In the genomic region with DNA sequence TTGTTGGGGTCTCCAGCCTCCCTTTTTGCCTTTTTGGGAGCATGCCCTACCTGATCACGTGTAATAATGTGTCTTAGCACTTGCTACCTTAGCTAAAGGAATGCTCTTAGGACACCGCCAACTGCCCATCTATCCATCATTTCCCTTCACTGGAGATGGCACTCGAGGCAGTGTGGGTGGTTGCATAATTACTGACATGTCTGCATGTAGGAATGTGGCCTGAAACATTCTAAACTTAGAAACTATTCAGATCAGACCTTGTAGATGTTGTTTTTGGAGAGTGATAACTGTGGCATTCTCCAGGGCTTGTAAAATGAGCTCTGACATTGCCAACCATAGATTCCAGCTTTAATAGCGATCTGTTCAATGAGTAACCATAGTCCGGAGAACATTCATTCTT, we compare ENCODE assay signal across 14 cellular contexts.
DNase-seq lines count a peak whose midpoint lies in the region; TF ChIP-seq lines count a peak whose summit lies in the region.
"Had no signal": no experiment of that assay in that cellular context is flagged by ENCODE, and none has a peak within 500 bp of the region (broad histone marks: within the 10 kb centered on the region; RNA-seq: fewer than 3 reads in every experiment).

No MANE protein-coding gene starts in this region.

- no peaks in the 10 kb centered on the region for H4K20me1 ChIP-seq in H9 (ENCODE audit: control insufficient read depth, insufficient read depth, insufficient read length)

- H2AFZ ChIP-seq in H9 (ENCODE audit: low read length): no peak overlapping the region

- no peak overlapping the region for H3K4me3 Mint-ChIP-seq in H9
- H3K4me3 Mint-ChIP-seq: activated B cell treated with CpG ODN at 0.5 μM for 24 hours, naive B cell had no signal

- no peak overlapping the region for H4K5ac ChIP-seq in H9 (ENCODE audit: insufficient read length, low read depth, low read length)

- no peak overlapping the region for H3T11ph ChIP-seq in H9 (ENCODE audit: low read length)

- no peaks in the 10 kb centered on the region for H3K36me3 Mint-ChIP-seq in H9 (ENCODE audit: insufficient read depth in 1 of 3, low read depth in 3 of 3)
- H3K36me3 Mint-ChIP-seq: naive B cell had no signal

- H3K27me3 Mint-ChIP-seq in H9 (ENCODE audit: low read depth): no peaks in the 10 kb centered on the region; the same call in 1 of the 2 replicates
- H3K27me3 Mint-ChIP-seq: activated B cell treated with CpG ODN at 0.5 μM for 24 hours, naive B cell had no signal

- H3K9ac ChIP-seq in H9 (ENCODE audit: extremely low read depth, insufficient read length, low read length): no peak overlapping the region
- no peak overlapping the region for H3K9ac ChIP-seq in iPS-18a (ENCODE audit: low read length)

- H3K36me3 ChIP-seq in iPS-18a (ENCODE audit: control insufficient read depth, low read depth, low read length): no peaks in the 10 kb centered on the region
- H3K36me3 ChIP-seq: tibial artery had no signal

- no peaks in the 10 kb centered on the region for H3K27me3 ChIP-seq in H9 (ENCODE audit: insufficient read depth, low read length)
- H3K27me3 ChIP-seq in iPS-18a (ENCODE audit: control insufficient read depth, insufficient read depth, low read length): no peaks in the 10 kb centered on the region
- H3K27me3 ChIP-seq: tibial artery had no signal

- H2BK20ac ChIP-seq in H9 (ENCODE audit: low read depth, low read length, poor library complexity, severe bottlenecking): no peak overlapping the region

- H3K18ac ChIP-seq in H9 (ENCODE audit: insufficient read length, low read depth, low read length): no peak overlapping the region

- H3K4me1 ChIP-seq in H9 (ENCODE audit: insufficient read depth, low read length) (peaks cover 13% of the 10 kb centered on the region; the same call in 1 of the 2 replicates), iPS-18a (ENCODE audit: control insufficient read depth, low read depth, low read length) (peaks cover 38% of the 10 kb centered on the region)

- no peak overlapping the region for H3K23ac ChIP-seq in H9 (ENCODE audit: insufficient read length, low read depth, low read length)

- peak overlapping the region; percentile 22 for H3K4me3 ChIP-seq in iPS-18a (ENCODE audit: low read length)
- H3K4me3 ChIP-seq: GM12878, smooth muscle cell, tibial artery had no signal

- H2BK120ac ChIP-seq in H9 (ENCODE audit: low read depth, low read length, poor library complexity, severe bottlenecking): no peak overlapping the region

- H2AK5ac ChIP-seq in H9 (ENCODE audit: insufficient read length, low read length): no peak overlapping the region

- no peaks in the 10 kb centered on the region for H3K79me2 ChIP-seq in H9 (ENCODE audit: insufficient read depth, low read length)

- peak overlapping the region in 1 of 3 experiments; percentile 52; a peak in 1 of 7 replicates for H3K27ac Mint-ChIP-seq in H9
- H3K27ac Mint-ChIP-seq: activated B cell treated with CpG ODN at 0.5 μM for 24 hours, naive B cell had no signal

- no peak overlapping the region for H4K91ac ChIP-seq in H9 (ENCODE audit: insufficient read length, low read depth, low read length)

- no peaks in the 10 kb centered on the region for H3K23me2 ChIP-seq in H9 (ENCODE audit: insufficient read length, low read depth, low read length, poor library complexity, severe bottlenecking)

- TF ChIP-seq CTCF in H9 (conservative IDR thresholded peaks at IDR 0.05): no peak

- H3K9me3 ChIP-seq in H9 (ENCODE audit: control insufficient read depth, low read depth, low read length) (no peaks in the 10 kb centered on the region), iPS-18a (ENCODE audit: control insufficient read depth, low read depth, low read length) (no peaks in the 10 kb centered on the region)
- H3K9me3 ChIP-seq: tibial artery had no signal

- no CpG with 5 or more reads among the region's 5 CpGs for WGBS in H9 (ENCODE audit: extremely low coverage, insufficient read length, low lambda C conversion rate)

- no peak overlapping the region for H4K8ac ChIP-seq in H9 (replicated peaks; ENCODE audit: insufficient read length, low read depth, low read length)

- DNase-seq in H9 (no peak), astrocyte of the hippocampus (ENCODE audit: low read depth, low spot score) (peak; percentile 85), stromal cell of bone marrow (ENCODE audit: low read depth) (peak; percentile 58), C1 segment of cervical spinal cord (lab: John Stamatoyannopoulos, UW) (no peak)
- no peak for DNase-seq in activated effector memory CD4-positive, alpha-beta T cell treated with anti-CD3 and anti-CD28 coated beads, Interleukin-2, amount 50 U/mL, for 16 hours
- no peak for DNase-seq in activated CD8-positive, alpha-beta memory T cell treated with anti-CD3 and anti-CD28 coated beads for 24 hours
- DNase-seq: activated B cell treated with CpG ODN at 0.5 μM for 24 hours, naive B cell, SIG-M5, tibial artery had no signal

- no peak overlapping the region for H3K14ac ChIP-seq in H9 (ENCODE audit: insufficient read depth, low read length)

- H3K56ac ChIP-seq in H9 (ENCODE audit: insufficient read length, low read depth, low read length): no peak overlapping the region

- no peak overlapping the region for H3K4ac ChIP-seq in H9 (ENCODE audit: low read depth, low read length)

- H2BK5ac ChIP-seq in H9 (ENCODE audit: insufficient read length, low read length): no peak overlapping the region

- H3K4me2 ChIP-seq in H9 (ENCODE audit: insufficient read depth, insufficient read length, low read length): peak overlapping the region; percentile 3
- H3K4me2 ChIP-seq: smooth muscle cell had no signal

- H2BK12ac ChIP-seq in H9 (ENCODE audit: insufficient read length, low read depth, low read length): no peak overlapping the region

- H3K4me1 Mint-ChIP-seq in H9: peaks cover 41 to 49% of the 10 kb centered on the region in 2 experiments
- H3K4me1 Mint-ChIP-seq: activated B cell treated with CpG ODN at 0.5 μM for 24 hours, naive B cell had no signal

- no peak overlapping the region for H2BK15ac ChIP-seq in H9 (ENCODE audit: low read depth, low read length)

- H3K27ac ChIP-seq in H9 (ENCODE audit: insufficient read length, low read depth, low read length) (no peak overlapping the region), iPS-18a (ENCODE audit: low read length) (no peak overlapping the region)
- H3K27ac ChIP-seq: epithelial cell of prostate, tibial artery had no signal

- H3K79me1 ChIP-seq in H9 (ENCODE audit: insufficient read depth, low read depth, low read length, poor library complexity, severe bottlenecking): no peaks in the 10 kb centered on the region

- no peaks in the 10 kb centered on the region; a peak in 1 of 5 replicates for H3K9me3 Mint-ChIP-seq in H9
- H3K9me3 Mint-ChIP-seq: activated B cell treated with CpG ODN at 0.5 μM for 24 hours, naive B cell had no signal

Comparison
In these comparisons a context has a peak if more than half of its experiments do, and no peak if none do; other contexts are left out.
1. DNase-seq: peak in astrocyte of the hippocampus (single experiment) and stromal cell of bone marrow (single experiment); none in H9 (single experiment), activated effector memory CD4-positive, alpha-beta T cell treated with anti-CD3 and anti-CD28 coated beads, Interleukin-2, amount 50 U/mL, for 16 hours (single experiment), C1 segment of cervical spinal cord (0 of 14) and activated CD8-positive, alpha-beta memory T cell treated with anti-CD3 and anti-CD28 coated beads for 24 hours (single experiment).